In genomic region chr14:91935621-91936020, GRCh38 we compare ENCODE assay signal across 20 cellular contexts. TPM values are rescaled to one million over a fixed set of nuclear protein-coding genes. Genes with fewer than 3 reads are reported as not detected.
"Had no signal": no experiment of that assay in that cellular context is flagged by ENCODE, and none has a peak within 500 bp of the region (broad histone marks: within the 10 kb centered on the region; RNA-seq: fewer than 3 reads in every experiment).

No MANE protein-coding gene starts in this region.

- H3K4me1 ChIP-seq: esophagus squamous epithelium, gastroesophageal sphincter, left lung, lower lobe of right lung, neural progenitor cell, spleen, upper lobe of left lung, uterus had no signal

- H3K27ac ChIP-seq: esophagus squamous epithelium, left lung, lower lobe of right lung, neural progenitor cell, ovary, upper lobe of left lung, uterus had no signal

- H3K9me3 ChIP-seq: esophagus squamous epithelium, left lung, lower lobe of right lung, ovary, spleen, stomach, upper lobe of left lung, uterus had no signal

- ATAC-seq: effector memory CD8-positive, alpha-beta T cell; left lung; lower lobe of right lung; natural killer cell treated with Interleukin-12 subunit alpha and Interleukin-12 subunit beta and Interleukin-15 and Interleukin-18, amount 100 ng/mL, for 72 hours; stimulated activated naive B cell treated with anti-CD40 and anti-IgM and Interleukin-4, amounts not matched to agents 10 μg/mL and 1 μg/mL and 100 μg/mL, for 72 hours had no signal

- H3K36me3 ChIP-seq: neural progenitor cell, ovary, uterus had no signal

- H3K4me2 ChIP-seq: neural progenitor cell had no signal

- H3K4me3 ChIP-seq: esophagus squamous epithelium, gastroesophageal sphincter, left lung, lower lobe of right lung, neural progenitor cell, ovary, spleen, stomach, upper lobe of left lung, uterus had no signal

- H2AFZ ChIP-seq: neural progenitor cell had no signal

- DNase-seq: effector memory CD8-positive, alpha-beta T cell; esophagus squamous epithelium; foreskin fibroblast; glutamatergic neuron; left lung; lower lobe of right lung; nucleus accumbens; ovary; spleen; stimulated activated CD4-positive, alpha-beta T cell treated with anti-CD3 and anti-CD28 coated beads, Interleukin-15, amount 100 ng/mL, for 24 hours; stimulated activated CD4-positive, alpha-beta T cell treated with anti-CD3 and anti-CD28 coated beads, Interleukin-2, amount 100 ng/mL, for 24 hours; stimulated activated CD4-positive, alpha-beta T cell treated with anti-CD3 and anti-CD28 coated beads, Interleukin-4, amount 100 ng/mL, for 4 hours; stimulated activated naive B cell treated with anti-CD40 and anti-IgM and Interleukin-4, amounts not matched to agents 10 μg/mL and 1 μg/mL and 100 μg/mL, for 72 hours; stomach; substantia nigra; upper lobe of left lung had no signal

- H3K27me3 ChIP-seq: gastroesophageal sphincter, left lung, neural progenitor cell, ovary, spleen, stomach, upper lobe of left lung, uterus had no signal

RNA-seq across cellular contexts. Expression of gene FBLN5, which starts 11.9 kb away (rescaled TPM):
- total RNA-seq: natural killer cell treated with Interleukin-12 subunit alpha and Interleukin-12 subunit beta and Interleukin-15 and Interleukin-18, amount 100 ng/mL, for 72 hours had no signal
